16 cellular contexts compared by ENCODE assay signal in genomic region chr10:86692664-86693063, GRCh38. TPM values are rescaled to one million over a fixed set of nuclear protein-coding genes. Genes with fewer than 3 reads are reported as not detected.
DNase-seq lines count a peak whose midpoint lies in the region; ATAC-seq and TF ChIP-seq lines count a peak whose summit lies in the region.
"Had no signal": no experiment of that assay in that cellular context is flagged by ENCODE, and none has a peak within 500 bp of the region (broad histone marks: within the 10 kb centered on the region; RNA-seq: fewer than 3 reads in every experiment).

No MANE protein-coding gene starts in this region.

- H3K9me3 ChIP-seq in heart right ventricle (no peaks in the 10 kb centered on the region), esophagus muscularis mucosa (no peaks in the 10 kb centered on the region), psoas muscle (no peaks in the 10 kb centered on the region), thoracic aorta (no peaks in the 10 kb centered on the region)
- H3K9me3 ChIP-seq: BLaER1 treated with 17β-estradiol and CSF1 and Interleukin-3, amounts not matched to agents 10 nM and 100 nM had no signal

- DNase-seq in heart right ventricle = no peak
- no peak for DNase-seq in Right ventricle myocardium superior
- no peak for DNase-seq in esophagus muscularis mucosa (ENCODE audit: extremely low spot score)
- no peak for DNase-seq in psoas muscle
- DNase-seq in thoracic aorta (ENCODE audit: low spot score) = no peak
- DNase-seq in pons (ENCODE audit: low spot score) = no peak
- no peak for DNase-seq in MV-4-11 (lab: John Stamatoyannopoulos, UW)
- DNase-seq: ACHN; CD4-positive, CD25-positive, alpha-beta regulatory T cell; DMS53 had no signal

- H3K4me3 ChIP-seq in heart right ventricle = no peak overlapping the region
- H3K4me3 ChIP-seq in esophagus muscularis mucosa = no peak overlapping the region
- no peak overlapping the region for H3K4me3 ChIP-seq in psoas muscle
- H3K4me3 ChIP-seq in thoracic aorta = no peak overlapping the region
- H3K4me3 ChIP-seq: BLaER1 treated with 17β-estradiol and CSF1 and Interleukin-3, amounts not matched to agents 10 nM and 100 nM had no signal

- ATAC-seq in heart right ventricle (no peak), Right ventricle myocardium superior (ENCODE audit: poor library complexity) (no peak), psoas muscle (no peak), thoracic aorta (ENCODE audit: insufficient number of reproducible peaks, low FRiP score, low read depth) (no peak), HG02981 (IDR thresholded peaks at IDR 0.05; ENCODE audit: unreplicated experiment) (no peak)
- ATAC-seq: HCT116 had no signal

- H3K27ac ChIP-seq in heart right ventricle (peak overlapping the region in 8 of 10 donors; percentile 34 to 76 (median 60)), esophagus muscularis mucosa (replicated peaks in 1 of 4) (peak overlapping the region; percentile 32 to 87 (median 50)), psoas muscle (peak overlapping the region; percentile 63), thoracic aorta (peak overlapping the region; percentile 36 to 57)
- H3K27ac ChIP-seq: BLaER1 treated with 17β-estradiol and CSF1 and Interleukin-3, amounts not matched to agents 10 nM and 100 nM; HL-60 had no signal

- intact Hi-C loops in heart right ventricle (cut with DNase I) (loop anchor here in 4 of 10 donors (5.0 kb wide), 2 partner anchors 205 to 210 kb away; no protein-coding TSS in a partner anchor), Right ventricle myocardium superior (cut with DNase I) (no loop called here), esophagus muscularis mucosa (cut with DNase I) (loop anchor here (5.0 kb wide), 1 partner anchor 210 kb away; no protein-coding TSS in a partner anchor), psoas muscle (cut with DNase I) (loop anchor here (5.0 kb wide), 1 partner anchor 205 kb away; no protein-coding TSS in a partner anchor)

- peaks cover 0 to 28% (median 0%) of the 10 kb centered on the region in 9 donors for H3K36me3 ChIP-seq in heart right ventricle
- peaks cover 0 to 32% (median 27%) of the 10 kb centered on the region in 4 donors for H3K36me3 ChIP-seq in esophagus muscularis mucosa
- peaks cover 0 to 88% of the 10 kb centered on the region in 2 donors for H3K36me3 ChIP-seq in psoas muscle (ENCODE audit: insufficient read depth in 1 of 2, low read depth in 1 of 2)
- peaks cover 13% of the 10 kb centered on the region for H3K36me3 ChIP-seq in thoracic aorta
- H3K36me3 ChIP-seq: BLaER1 treated with 17β-estradiol and CSF1 and Interleukin-3, amounts not matched to agents 10 nM and 100 nM had no signal

- 85 to 88% methylated on average over 7 of the region's 7 CpGs for WGBS in heart right ventricle, 2 donors
- WGBS in esophagus muscularis mucosa = 92% methylated on average over 4 of the region's 7 CpGs
- 81 to 92% (median 87%) methylated on average over 7 of the region's 7 CpGs for WGBS in psoas muscle, 3 donors

- TF ChIP-seq CTCF in heart right ventricle (IDR thresholded peaks at IDR 0.05) (no peak), esophagus muscularis mucosa (IDR thresholded peaks at IDR 0.05) (no peak), psoas muscle (IDR thresholded peaks at IDR 0.05) (no peak), thoracic aorta (IDR thresholded peaks at IDR 0.05) (no peak)

- H3K27me3 ChIP-seq in heart right ventricle (peaks cover 0 to 9% (median 0%) of the 10 kb centered on the region in 7 donors), esophagus muscularis mucosa (no peaks in the 10 kb centered on the region), psoas muscle (ENCODE audit: insufficient read depth in 3 of 3, low read length in 2 of 3) (no peaks in the 10 kb centered on the region), thoracic aorta (replicated peaks; ENCODE audit: insufficient read depth) (no peaks in the 10 kb centered on the region)
- H3K27me3 ChIP-seq: BLaER1 treated with 17β-estradiol and CSF1 and Interleukin-3, amounts not matched to agents 10 nM and 100 nM had no signal

- TF ChIP-seq POLR2A in esophagus muscularis mucosa (IDR thresholded peaks at IDR 0.05; ENCODE audit: low read depth) = no peak

- no peak for TF ChIP-seq EP300 in esophagus muscularis mucosa (IDR thresholded peaks at IDR 0.05)

- H3K4me1 ChIP-seq in heart right ventricle (peaks cover 7 to 97% (median 33%) of the 10 kb centered on the region in 9 donors), esophagus muscularis mucosa (peaks cover 33 to 66% (median 64%) of the 10 kb centered on the region in 4 donors), psoas muscle (peaks cover 32% of the 10 kb centered on the region), thoracic aorta (ENCODE audit: control insufficient read depth in 1 of 2, low read depth in 2 of 2) (peaks cover 16 to 63% of the 10 kb centered on the region in 2 donors)

RNA-seq across cellular contexts. Expression of gene LDB3, which starts 24.4 kb away (rescaled TPM):
- 1,000 to 10,000 TPM; 1,248 to 1,738 (median 1,513) TPM for total RNA-seq in heart right ventricle
- 1,000 to 10,000 TPM in 1 of 2 donors, 100 to 1,000 TPM in 1; 162 to 1,622 TPM for polyA plus RNA-seq in heart right ventricle
- total RNA-seq in Right ventricle myocardium superior = 1,375 TPM
- total RNA-seq in esophagus muscularis mucosa = 10 to 100 TPM; 12.6 to 42.3 (median 21.6) TPM
- 1,000 to 10,000 TPM in 1 of 4 donors, 100 to 1,000 TPM in 3; 615 to 2,187 (median 685) TPM for total RNA-seq in psoas muscle
- 100 to 1,000 TPM; 108 to 518 (median 274) TPM for polyA plus RNA-seq in psoas muscle
- total RNA-seq in thoracic aorta = 10 to 100 TPM; 59.5 to 63.8 TPM
- total RNA-seq: CD4-positive, CD25-positive, alpha-beta regulatory T cell; Daoy had no signal
- polyA plus RNA-seq: CD4-positive, CD25-positive, alpha-beta regulatory T cell had no signal

RNA-seq across cellular contexts. Expression of gene OPN4, which starts 38.3 kb away (rescaled TPM):
- total RNA-seq in heart right ventricle (under 1 TPM in 5 of 10 donors, not detected in 5; 0.11 to 0.27 (median 0.26) TPM), Right ventricle myocardium superior (0.40 TPM), esophagus muscularis mucosa (under 1 TPM in 1 of 4 donors, not detected in 3; 0.32 TPM), psoas muscle (under 1 TPM; 0.12 to 0.49 (median 0.32) TPM), thoracic aorta (not detected)
- polyA plus RNA-seq in heart right ventricle (under 1 TPM; 0.10 to 0.29 TPM), psoas muscle (under 1 TPM; 0.14 to 0.23 (median 0.23) TPM)
- total RNA-seq: A172; CD4-positive, CD25-positive, alpha-beta regulatory T cell; Daoy had no signal
- polyA plus RNA-seq: CD4-positive, CD25-positive, alpha-beta regulatory T cell had no signal

Comparison
In these comparisons a context has a peak if more than half of its experiments do, and no peak if none do; other contexts are left out.
1. RNA of gene LDB3, which starts 24.4 kb away (total RNA-seq): 1,248 to 1,738 TPM in heart right ventricle, 1,375 TPM in Right ventricle myocardium superior (single experiment) and 615 to 2,187 TPM in psoas muscle; 59.5 to 63.8 TPM in thoracic aorta and 12.6 to 42.3 TPM in esophagus muscularis mucosa; every median in the first group is over 4 times any median in the second.
2. Peak in every context shown above with its lines, with median percentiles within 50 percentile points of each other: H3K27ac ChIP-seq.